Comparison of ENCODE assay signal across 9 cellular contexts in the genomic region with DNA sequence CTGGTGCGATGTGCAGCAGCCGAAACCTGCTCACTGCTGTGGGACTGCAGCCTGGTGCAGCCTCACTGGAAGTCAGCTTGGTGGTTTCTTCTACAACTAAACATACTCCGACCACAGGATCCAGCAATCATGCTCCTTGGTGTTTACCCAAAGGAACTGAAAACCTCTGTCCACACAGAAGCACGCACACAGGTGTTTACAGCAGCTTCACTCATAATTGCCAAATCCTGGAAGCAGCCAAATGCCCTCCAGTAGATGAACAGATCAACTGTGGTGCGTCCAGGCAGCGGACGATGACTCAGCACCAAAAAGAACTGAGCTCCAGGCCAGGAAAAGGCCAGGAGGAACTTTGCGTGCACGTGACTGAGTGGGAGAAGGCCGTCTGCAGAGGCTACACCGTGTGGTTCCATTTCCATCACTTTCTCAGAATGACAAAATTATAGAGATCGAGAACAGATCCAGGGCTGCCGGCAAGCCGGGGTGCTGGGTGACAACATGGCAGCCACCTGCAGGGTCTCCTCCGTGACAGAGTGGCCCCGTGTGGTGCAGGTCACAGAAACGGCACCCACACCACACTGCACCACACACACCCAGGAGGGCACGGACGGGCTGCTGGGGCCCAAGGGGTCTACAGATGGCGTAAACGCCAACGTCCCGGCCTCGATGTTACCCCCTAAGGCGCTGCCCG. TPM values are rescaled to one million over a fixed set of nuclear protein-coding genes. Genes with fewer than 3 reads are reported as not detected.
DNase-seq lines count a peak whose midpoint lies in the region; ATAC-seq, FAIRE-seq and TF ChIP-seq lines count a peak whose summit lies in the region.
"Had no signal": no experiment of that assay in that cellular context is flagged by ENCODE, and none has a peak within 500 bp of the region (broad histone marks: within the 10 kb centered on the region; RNA-seq: fewer than 3 reads in every experiment).

No MANE protein-coding gene starts in this region.

- H3K9me3 ChIP-seq in kidney (ENCODE audit: control insufficient read depth in 1 of 2, low read length in 2 of 2) (no peaks in the 10 kb centered on the region), aorta (ENCODE audit: control insufficient read depth, low read length) (no peaks in the 10 kb centered on the region)
- H3K9me3 ChIP-seq: neutrophil had no signal

- 70 to 75% methylated on average over 26 of the region's 26 CpGs for WGBS in aorta, 2 donors

- H3K36me3 ChIP-seq in ACC112 (ENCODE audit: insufficient read depth, low read length) (no peaks in the 10 kb centered on the region), kidney (ENCODE audit: control insufficient read depth in 1 of 2, insufficient read depth in 2 of 2, low read length in 2 of 2) (no peaks in the 10 kb centered on the region), aorta (ENCODE audit: control insufficient read depth in 1 of 2, insufficient read depth in 2 of 2, low read length in 1 of 2) (no peaks in the 10 kb centered on the region)
- H3K36me3 ChIP-seq: neutrophil had no signal

- no peak for TF ChIP-seq CTCF in VCaP (conservative IDR thresholded peaks at IDR 0.05)
- TF ChIP-seq CTCF in kidney (IDR thresholded peaks at IDR 0.05; ENCODE audit: borderline replicate concordance, extremely low read depth, insufficient read depth): no peak

- peaks cover 9% of the 10 kb centered on the region for H3K4me1 ChIP-seq in ACC112 (ENCODE audit: control insufficient read depth, insufficient read depth, low read length, unreplicated experiment)
- no peaks in the 10 kb centered on the region for H3K4me1 ChIP-seq in kidney (ENCODE audit: control insufficient read depth in 1 of 2, insufficient read depth in 1 of 2, low read depth in 1 of 2, low read length in 2 of 2)
- H3K4me1 ChIP-seq in aorta (ENCODE audit: control insufficient read depth in 1 of 2, insufficient read depth in 2 of 2, low read length in 2 of 2): no peaks in the 10 kb centered on the region

- no peaks in the 10 kb centered on the region for H3K27me3 ChIP-seq in ACC112 (ENCODE audit: insufficient read depth, low read length)
- H3K27me3 ChIP-seq in aorta (ENCODE audit: control insufficient read depth in 1 of 2, insufficient read depth in 2 of 2, low read length in 1 of 2): no peaks in the 10 kb centered on the region
- H3K27me3 ChIP-seq: neutrophil had no signal

- H3K27ac ChIP-seq in ACC112 (ENCODE audit: low read depth, low read length) (peak overlapping the region; percentile 57), VCaP (peak overlapping the region; percentile 93), kidney (ENCODE audit: low read depth in 2 of 2, low read length in 2 of 2) (no peak overlapping the region), aorta (ENCODE audit: low read depth in 1 of 2, low read length in 2 of 2) (no peak overlapping the region)
- H3K27ac ChIP-seq: neutrophil had no signal

- H3K4me3 ChIP-seq in ACC112 (ENCODE audit: low read depth, low read length): no peak overlapping the region
- no peak overlapping the region for H3K4me3 ChIP-seq in kidney (ENCODE audit: low read length in 2 of 2)
- no peak overlapping the region for H3K4me3 ChIP-seq in aorta (ENCODE audit: low read length in 2 of 2)

- ATAC-seq in aorta (ENCODE audit: low FRiP score) (peak; percentile 41), GM21360 (IDR thresholded peaks at IDR 0.05; ENCODE audit: unreplicated experiment) (no peak)

- H3K9ac ChIP-seq in kidney (ENCODE audit: low read length in 2 of 2): no peak overlapping the region

- peak overlapping the region; percentile 75 for H2AFZ ChIP-seq in ACC112 (ENCODE audit: low read length, unreplicated experiment)

- FAIRE-seq in kidney (lab: Jason Lieb, UNC): no peak

- intact Hi-C loops in kidney (cut with DNase I): no loop called here
- intact Hi-C loops in aorta (cut with DNase I): no loop called here

- H3K79me2 ChIP-seq in ACC112 (ENCODE audit: control insufficient read depth, insufficient read depth, low read length, unreplicated experiment): no peaks in the 10 kb centered on the region

- DNase-seq in HPDE6-E6E7 (ENCODE audit: extremely low spot score): peak; percentile 60
- DNase-seq in kidney: peak; percentile 54
- peak; percentile 76 to 85 for DNase-seq in aorta
- DNase-seq in NCI-H2081 treated with DMSO at 0.1 percent for 48 hours (lab: John Stamatoyannopoulos, UW): no peak
- no peak for DNase-seq in NCI-H526 treated with DMSO at 0.1 percent for 48 hours (lab: John Stamatoyannopoulos, UW)

RNA-seq across cellular contexts. Expression of a gene that starts 23.1 kb away (rescaled TPM):
- total RNA-seq in kidney (49.5 TPM), aorta (10 to 100 TPM; 76.8 to 78.2 TPM)
- polyA plus RNA-seq in kidney (ENCODE audit: insufficient read depth, low read depth, low replicate concordance) (32.7 TPM), aorta (100 to 1,000 TPM in 1 of 2 donors, 10 to 100 TPM in 1; 75.5 to 154 TPM)

RNA-seq across cellular contexts. Expression of a gene that starts 41.1 kb away (rescaled TPM):
- 5.2 TPM for total RNA-seq in kidney
- 5.0 TPM for polyA plus RNA-seq in kidney (ENCODE audit: insufficient read depth, low read depth, low replicate concordance)
- total RNA-seq in aorta: not detected
- 1 to 10 TPM in 1 of 2 donors, not detected in 1; 3.1 TPM for polyA plus RNA-seq in aorta

RNA-seq across cellular contexts. Expression of a gene that starts 59.0 kb away (rescaled TPM):
- total RNA-seq in kidney (21.8 TPM), aorta (1 to 10 TPM; 4.1 to 8.5 TPM)
- polyA plus RNA-seq in kidney (ENCODE audit: insufficient read depth, low read depth, low replicate concordance) (19.1 TPM), aorta (10 to 100 TPM in 1 of 2 donors, 1 to 10 TPM in 1; 2.9 to 12.6 TPM)

RNA-seq across cellular contexts. Expression of a gene that starts 59.3 kb away (rescaled TPM):
- total RNA-seq in kidney: 44.5 TPM
- 18.9 TPM for polyA plus RNA-seq in kidney (ENCODE audit: insufficient read depth, low read depth, low replicate concordance)
- 10 to 100 TPM; 21.9 to 38.2 TPM for total RNA-seq in aorta
- polyA plus RNA-seq in aorta: 10 to 100 TPM; 15.9 to 96.8 TPM

Comparison
In these comparisons a context has a peak if more than half of its experiments do, and no peak if none do; other contexts are left out.
1. H3K27ac ChIP-seq: peak in ACC112 (single experiment) and VCaP (single experiment); none in kidney (0 of 2) and aorta (0 of 2).
2. DNase-seq: peak in HPDE6-E6E7 (single experiment), kidney (single experiment) and aorta (2 of 2); none in NCI-H2081 treated with DMSO at 0.1 percent for 48 hours (single experiment) and NCI-H526 treated with DMSO at 0.1 percent for 48 hours (single experiment).